8 cellular contexts compared by ENCODE assay signal in genomic region chr9:86434039-86434726, GRCh38.
A peak's percentile ranks its signal among the peaks of the same experiment; 100 is the strongest.
DNase-seq lines count a peak whose midpoint lies in the region; ATAC-seq and TF ChIP-seq lines count a peak whose summit lies in the region.

No MANE protein-coding gene starts in this region.

- peaks cover 2% of the 10 kb centered on the region for H3K4me1 ChIP-seq in ovary (ENCODE audit: insufficient read depth)

- no peak for TF ChIP-seq POLR2A in ovary (IDR thresholded peaks at IDR 0.05)

- peak; percentile 51 to 87 (median 80) for TF ChIP-seq CTCF in ovary (IDR thresholded peaks at IDR 0.05)

- H3K4me3 ChIP-seq in ovary: peak overlapping the region; percentile 7

- no peaks in the 10 kb centered on the region for H3K36me3 Mint-ChIP-seq in stimulated activated effector memory CD8-positive, alpha-beta T cell treated with anti-CD3 and anti-CD28 coated beads, Interleukin-12 subunit alpha, Interleukin-12 subunit beta, amount 100 ng/mL, for 72 hours

- no peak for ATAC-seq in stimulated activated effector memory CD8-positive, alpha-beta T cell treated with anti-CD3 and anti-CD28 coated beads, Interleukin-12 subunit alpha, Interleukin-12 subunit beta, amount 100 ng/mL, for 72 hours
- ATAC-seq in HG03469 (IDR thresholded peaks at IDR 0.05; ENCODE audit: unreplicated experiment): no peak

- H3K4me1 Mint-ChIP-seq in stimulated activated effector memory CD8-positive, alpha-beta T cell treated with anti-CD3 and anti-CD28 coated beads, Interleukin-12 subunit alpha, Interleukin-12 subunit beta, amount 100 ng/mL, for 72 hours: no peaks in the 10 kb centered on the region

- DNase-seq in ELR (ENCODE audit: low read depth) (peak; percentile 68), LHCN-M2 (ENCODE audit: low read depth) (peak; percentile 94), SKM-1 treated with dmso at 0.1 percent for 144 hours (lab: John Stamatoyannopoulos, UW; ENCODE audit: unreplicated experiment) (peak; percentile 15), fibroblast of the conjunctiva (ENCODE audit: low read depth) (peak; percentile 74), ovary (peak; percentile 55 to 81 (median 57)), cerebellar nuclear complex (lab: John Stamatoyannopoulos, UW) (no peak)
- DNase-seq in stimulated activated effector memory CD8-positive, alpha-beta T cell treated with anti-CD3 and anti-CD28 coated beads, Interleukin-12 subunit alpha, Interleukin-12 subunit beta, amount 100 ng/mL, for 72 hours (ENCODE audit: low spot score in 2 of 2): no peak

- no peaks in the 10 kb centered on the region for H3K9me3 Mint-ChIP-seq in stimulated activated effector memory CD8-positive, alpha-beta T cell treated with anti-CD3 and anti-CD28 coated beads, Interleukin-12 subunit alpha, Interleukin-12 subunit beta, amount 100 ng/mL, for 72 hours

- H3K27me3 ChIP-seq in ovary: no peaks in the 10 kb centered on the region

- 8 to 13% (median 8%) methylated on average over 9 of the region's 9 CpGs for WGBS in ovary, 3 donors

- no peak for TF ChIP-seq EP300 in ovary (IDR thresholded peaks at IDR 0.05)

- peak overlapping the region in 1 of 2 donors; percentile 48 for H3K27ac ChIP-seq in ovary

- intact Hi-C loops in ovary (cut with DNase I): loop anchor here in 2 of 4 donors (5.0 to 10.0 kb wide), 2 partner anchors 891 to 893 kb away; no protein-coding TSS in a partner anchor

- H3K9me3 ChIP-seq in ovary: no peaks in the 10 kb centered on the region

- no peaks in the 10 kb centered on the region for H3K36me3 ChIP-seq in ovary

- no peak overlapping the region for H3K27ac Mint-ChIP-seq in stimulated activated effector memory CD8-positive, alpha-beta T cell treated with anti-CD3 and anti-CD28 coated beads, Interleukin-12 subunit alpha, Interleukin-12 subunit beta, amount 100 ng/mL, for 72 hours

- H3K4me3 Mint-ChIP-seq in stimulated activated effector memory CD8-positive, alpha-beta T cell treated with anti-CD3 and anti-CD28 coated beads, Interleukin-12 subunit alpha, Interleukin-12 subunit beta, amount 100 ng/mL, for 72 hours: no peak overlapping the region

Comparison
In these comparisons a context has a peak if more than half of its experiments do, and no peak if none do; other contexts are left out.
1. DNase-seq: peak in ELR (single experiment), LHCN-M2 (single experiment), SKM-1 treated with dmso at 0.1 percent for 144 hours (single experiment), fibroblast of the conjunctiva (single experiment) and ovary (5 of 5); none in stimulated activated effector memory CD8-positive, alpha-beta T cell treated with anti-CD3 and anti-CD28 coated beads, Interleukin-12 subunit alpha, Interleukin-12 subunit beta, amount 100 ng/mL, for 72 hours (0 of 2) and cerebellar nuclear complex (0 of 2).